In the genomic region with DNA sequence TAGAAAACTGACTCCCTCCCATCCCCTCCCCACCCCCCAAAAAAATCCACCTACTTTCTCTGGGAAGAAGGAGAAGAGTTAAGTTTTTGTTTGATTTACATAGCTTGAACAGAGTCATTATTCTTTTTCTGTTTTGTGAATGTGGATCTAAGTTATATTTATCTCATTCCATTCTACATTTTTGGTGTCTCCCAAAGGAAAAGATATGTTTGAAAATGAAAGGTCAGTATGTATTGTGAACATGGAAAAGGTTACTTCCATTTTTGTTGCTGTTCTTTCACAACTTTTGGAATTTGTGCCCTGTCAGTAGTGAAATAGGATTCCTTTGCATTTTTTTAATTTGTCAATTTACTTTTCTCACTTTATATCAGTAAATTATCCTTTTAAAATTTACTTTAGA, we compare ENCODE assay signal across 1 cellular context.
TF ChIP-seq lines count a peak whose summit lies in the region.

No MANE protein-coding gene starts in this region.

TF ChIP-seq in IMR-90, 13 proteins besides CTCF, POLR2A, EP300 and RAD21:
- TF ChIP-seq MXI1 (IDR thresholded peaks at IDR 0.05; ENCODE audit: borderline replicate concordance, low read depth, low read length), result no peak
- no peak for TF ChIP-seq NFE2L2 (IDR thresholded peaks at IDR 0.05; ENCODE audit: low read depth, low read length)
- no peak for TF ChIP-seq CEBPB (IDR thresholded peaks at IDR 0.05; ENCODE audit: low read depth, low read length)
- TF ChIP-seq, protein P1, sequence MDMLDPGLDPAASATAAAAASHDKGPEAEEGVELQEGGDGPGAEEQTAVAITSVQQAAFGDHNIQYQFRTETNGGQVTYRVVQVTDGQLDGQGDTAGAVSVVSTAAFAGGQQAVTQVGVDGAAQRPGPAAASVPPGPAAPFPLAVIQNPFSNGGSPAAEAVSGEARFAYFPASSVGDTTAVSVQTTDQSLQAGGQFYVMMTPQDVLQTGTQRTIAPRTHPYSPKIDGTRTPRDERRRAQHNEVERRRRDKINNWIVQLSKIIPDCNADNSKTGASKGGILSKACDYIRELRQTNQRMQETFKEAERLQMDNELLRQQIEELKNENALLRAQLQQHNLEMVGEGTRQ (IDR thresholded peaks at IDR 0.05; ENCODE audit: low read depth, low read length), result no peak
- no peak for TF ChIP-seq RCOR1 (IDR thresholded peaks at IDR 0.05; ENCODE audit: insufficient replicate concordance, low read length)
- TF ChIP-seq RFX5 (IDR thresholded peaks at IDR 0.05; ENCODE audit: low read depth, low read length), result no peak
- no peak for TF ChIP-seq MAFK (IDR thresholded peaks at IDR 0.05; ENCODE audit: low read depth, low read length)
- TF ChIP-seq CHD1 (IDR thresholded peaks at IDR 0.05; ENCODE audit: low read depth, low read length), result no peak
- TF ChIP-seq BHLHE40 (IDR thresholded peaks at IDR 0.05; ENCODE audit: low read depth, low read length), result no peak
- no peak for TF ChIP-seq MAZ (IDR thresholded peaks at IDR 0.05; ENCODE audit: borderline replicate concordance, low read depth, low read length)
- no peak for TF ChIP-seq ELK1 (IDR thresholded peaks at IDR 0.05; ENCODE audit: borderline replicate concordance, low read depth, low read length)
- no peak for TF ChIP-seq SMC3 (IDR thresholded peaks at IDR 0.05; ENCODE audit: low read depth, low read length)
- TF ChIP-seq FOS (IDR thresholded peaks at IDR 0.05; ENCODE audit: low read depth, low read length), result no peak
TF ChIP-seq in IMR-90: peak in this region for 0.
